ENCODE assay signal across 9 cellular contexts in the genomic region with DNA sequence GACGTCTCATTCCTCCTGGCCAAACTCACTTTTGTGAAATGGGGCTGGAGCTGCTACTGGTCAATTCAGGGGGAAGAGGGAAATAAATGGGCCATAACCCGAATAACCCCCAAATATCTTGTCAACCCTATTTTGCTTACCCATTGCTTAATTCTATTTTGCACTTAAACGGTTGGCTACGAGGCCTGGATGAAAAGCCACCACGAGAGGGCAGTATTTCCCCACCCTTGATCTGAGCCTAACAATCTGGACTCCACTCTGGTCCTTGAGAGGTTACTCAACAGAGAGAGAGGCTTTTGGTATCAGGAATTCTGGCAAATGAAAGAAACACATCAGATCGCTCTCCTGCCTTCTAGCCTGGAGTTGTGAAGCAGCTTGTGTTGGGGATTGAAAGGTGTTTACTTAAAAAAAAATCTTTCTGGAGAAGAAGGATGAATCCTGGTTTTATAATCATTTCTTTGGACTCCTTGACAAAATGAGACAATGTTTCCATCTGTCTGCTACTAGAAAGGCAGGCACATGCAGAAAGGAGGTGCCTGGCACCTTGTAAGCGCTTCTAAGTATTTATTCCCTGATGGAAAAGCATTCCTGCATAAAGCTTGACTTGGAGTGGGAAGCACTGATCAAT. TPM values are rescaled to one million over a fixed set of nuclear protein-coding genes. Genes with fewer than 3 reads are reported as not detected.
DNase-seq lines count a peak whose midpoint lies in the region; ATAC-seq lines count a peak whose summit lies in the region.
"Had no signal": no experiment of that assay in that cellular context is flagged by ENCODE, and none has a peak within 500 bp of the region (broad histone marks: within the 10 kb centered on the region; RNA-seq: fewer than 3 reads in every experiment).

No MANE protein-coding gene starts in this region.

- no peaks in the 10 kb centered on the region for H3K36me3 Mint-ChIP-seq in stimulated activated memory B cell treated with anti-CD40 and anti-IgM and Interleukin-4, amounts not matched to agents 10 μg/mL and 1 μg/mL and 100 μg/mL, for 72 hours

- peak; percentile 62 for ATAC-seq in stimulated activated memory B cell treated with anti-CD40 and anti-IgM and Interleukin-4, amounts not matched to agents 10 μg/mL and 1 μg/mL and 100 μg/mL, for 72 hours
- ATAC-seq in GM21825 (IDR thresholded peaks at IDR 0.05; ENCODE audit: unreplicated experiment) = no peak

- peaks cover 22% of the 10 kb centered on the region for H3K27me3 Mint-ChIP-seq in stimulated activated memory B cell treated with anti-CD40 and anti-IgM and Interleukin-4, amounts not matched to agents 10 μg/mL and 1 μg/mL and 100 μg/mL, for 72 hours

- peaks cover 5% of the 10 kb centered on the region for H3K4me1 Mint-ChIP-seq in stimulated activated memory B cell treated with anti-CD40 and anti-IgM and Interleukin-4, amounts not matched to agents 10 μg/mL and 1 μg/mL and 100 μg/mL, for 72 hours

- no peak overlapping the region for H3K4me3 Mint-ChIP-seq in stimulated activated memory B cell treated with anti-CD40 and anti-IgM and Interleukin-4, amounts not matched to agents 10 μg/mL and 1 μg/mL and 100 μg/mL, for 72 hours
- H3K4me3 Mint-ChIP-seq: T-helper 1 cell treated with Interleukin-12 subunit alpha and Interleukin-12 subunit beta and Interleukin-4 antibody, amounts not matched to agents 30 μg/mL and 1 μg/mL, for 36 hours had no signal

- H3K9me3 Mint-ChIP-seq in stimulated activated memory B cell treated with anti-CD40 and anti-IgM and Interleukin-4, amounts not matched to agents 10 μg/mL and 1 μg/mL and 100 μg/mL, for 72 hours = no peaks in the 10 kb centered on the region
- H3K9me3 Mint-ChIP-seq: T-helper 1 cell treated with Interleukin-12 subunit alpha and Interleukin-12 subunit beta and Interleukin-4 antibody, amounts not matched to agents 30 μg/mL and 1 μg/mL, for 36 hours had no signal

- H3K27ac Mint-ChIP-seq in stimulated activated memory B cell treated with anti-CD40 and anti-IgM and Interleukin-4, amounts not matched to agents 10 μg/mL and 1 μg/mL and 100 μg/mL, for 72 hours = no peak overlapping the region
- H3K27ac Mint-ChIP-seq: T-helper 1 cell treated with Interleukin-12 subunit alpha and Interleukin-12 subunit beta and Interleukin-4 antibody, amounts not matched to agents 30 μg/mL and 1 μg/mL, for 36 hours had no signal

- DNase-seq in DMS 273 (lab: John Stamatoyannopoulos, UW; ENCODE audit: unreplicated experiment) (peak; percentile 86), HT-29 (ENCODE audit: low spot score) (peak; percentile 87), NOMO-1 treated with dmso at 0.1 percent for 144 hours (lab: John Stamatoyannopoulos, UW; ENCODE audit: unreplicated experiment) (peak; percentile 65), epidermal melanocyte (ENCODE audit: insufficient read length, low spot score) (peak; percentile 95), mucosa of gallbladder (ENCODE audit: low spot score) (peak; percentile 75)
- peak; percentile 15 for DNase-seq in activated CD8-positive, alpha-beta memory T cell treated with anti-CD3 and anti-CD28 coated beads, Interleukin-2, amount 50 U/mL, for 24 hours (ENCODE audit: extremely low read depth)

RNA-seq across cellular contexts. Expression of a gene that starts 22.4 kb away (rescaled TPM):
- 123 and 131 TPM in 2 replicates for total RNA-seq in HT-29 (2014; rRNA removed; shearing (Covaris generic))
- 69.4 TPM for total RNA-seq in mucosa of gallbladder

Comparison
In these comparisons a context has a peak if more than half of its experiments do, and no peak if none do; other contexts are left out.
1. DNase-seq: peak in every context shown above with its lines; median percentile 95 in epidermal melanocyte; 87 in HT-29; 86 in DMS 273; 75 in mucosa of gallbladder; 65 in NOMO-1 treated with dmso at 0.1 percent for 144 hours; 15 in activated CD8-positive, alpha-beta memory T cell treated with anti-CD3 and anti-CD28 coated beads, Interleukin-2, amount 50 U/mL, for 24 hours.